ENCODE assay signal across 12 cellular contexts in the genomic region with DNA sequence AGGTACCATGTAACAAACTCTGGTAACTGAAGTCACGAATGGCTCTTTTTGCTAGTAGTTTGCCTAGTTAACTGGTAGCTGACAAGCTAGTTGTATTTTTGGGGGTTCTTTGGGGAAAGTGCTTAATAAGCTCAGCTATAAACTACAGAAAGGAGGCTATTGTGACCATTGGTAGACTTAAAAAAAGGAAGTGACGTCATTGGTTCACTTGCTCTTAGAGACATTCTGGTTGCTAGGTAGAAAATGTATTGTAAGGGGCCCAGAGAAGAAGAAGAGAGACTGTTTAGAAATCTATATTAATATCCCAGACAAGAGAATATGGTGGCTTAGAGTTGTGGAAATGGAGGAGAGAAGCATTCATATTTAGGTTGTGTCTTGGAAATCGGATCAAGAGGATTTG.
DNase-seq lines count a peak whose midpoint lies in the region; ATAC-seq, FAIRE-seq and TF ChIP-seq lines count a peak whose summit lies in the region.
"Had no signal": no experiment of that assay in that cellular context is flagged by ENCODE, and none has a peak within 500 bp of the region (broad histone marks: within the 10 kb centered on the region; RNA-seq: fewer than 3 reads in every experiment).

No MANE protein-coding gene starts in this region.

- in situ Hi-C loops in K562 (cut with MboI) = no loop called here
- in situ Hi-C loops in mammary epithelial cell (cut with MboI; ENCODE audit: low sequenced_read_pairs in 2 of 2) = no loop called here

- no peak overlapping the region for H3K4me2 ChIP-seq in K562 (ENCODE audit: insufficient read depth, low read length)
- no peak overlapping the region for H3K4me2 ChIP-seq in mammary epithelial cell (ENCODE audit: insufficient read depth, low read depth, low read length)

- no peak overlapping the region for H2AFZ ChIP-seq in K562 (ENCODE audit: low read depth, low read length)
- H2AFZ ChIP-seq in mammary epithelial cell (ENCODE audit: low read depth, low read length) = no peak overlapping the region

- H3K36me3 ChIP-seq in K562 (ENCODE audit: control insufficient read depth, insufficient read depth, low read length) = no peaks in the 10 kb centered on the region
- no peaks in the 10 kb centered on the region for H3K36me3 ChIP-seq in mammary epithelial cell (ENCODE audit: insufficient read depth, low read length)
- no peaks in the 10 kb centered on the region for H3K36me3 ChIP-seq in spleen

- POLR2A ChIA-PET in K562 (lab: Yijun Ruan, JAX) = no interaction called here

- H3K4me1 ChIP-seq in K562 (replicated peaks in 1 of 2; ENCODE audit: control insufficient read depth in 2 of 2, insufficient read depth in 2 of 2, low read length in 2 of 2) (no peaks in the 10 kb centered on the region), mammary epithelial cell (ENCODE audit: insufficient read depth, low read length) (no peaks in the 10 kb centered on the region), spleen (no peaks in the 10 kb centered on the region)

- H3K4me3 ChIP-seq in K562 (no peak overlapping the region), mammary epithelial cell (replicated peaks in 1 of 3; ENCODE audit: insufficient read depth in 1 of 3, low read depth in 2 of 3, low read length in 3 of 3) (no peak overlapping the region), spleen (no peak overlapping the region)

- H3K27me3 ChIP-seq in K562 (ENCODE audit: control insufficient read depth in 2 of 2, insufficient read depth in 2 of 2, low read length in 2 of 2) = no peaks in the 10 kb centered on the region
- no peaks in the 10 kb centered on the region for H3K27me3 ChIP-seq in mammary epithelial cell (ENCODE audit: insufficient read depth, low read length)
- no peaks in the 10 kb centered on the region for H3K27me3 ChIP-seq in spleen (replicated peaks in 1 of 7)

- no peak for TF ChIP-seq EP300 in K562 (IDR thresholded peaks at IDR 0.05; ENCODE audit: low read length)

- BruUV-seq in K562 (replicated peaks; lab: Mats Ljungman, UMichigan) = no TSS peak
- no TSS peak for BruUV-seq in mammary epithelial cell (replicated peaks; lab: Mats Ljungman, UMichigan)

- CTCF ChIA-PET in K562 (lab: Yijun Ruan, JAX; ENCODE audit: low intra/inter-chr PET ratio) = no interaction called here
- CTCF ChIA-PET in mammary epithelial cell (lab: Charles Lee; ENCODE audit: low non-redundant PET) = no interaction called here

- dilution Hi-C loops in mammary epithelial cell (cut with HindIII; ENCODE audit: low sequenced_read_pairs) = no loop called here

- H3K9ac ChIP-seq in K562 (ENCODE audit: insufficient read depth in 1 of 2, low read depth in 2 of 2, low read length in 2 of 2) = no peak overlapping the region
- no peak overlapping the region for H3K9ac ChIP-seq in mammary epithelial cell (ENCODE audit: insufficient read depth, low read length)

- no peak for TF ChIP-seq RAD21 in K562 (CRISPR knock-in tag; conservative IDR thresholded peaks at IDR 0.05 in 1 of 2, IDR thresholded peaks at IDR 0.05 in 1 of 2)

- no peak for FAIRE-seq in K562 (lab: Jason Lieb, UNC)
- FAIRE-seq: A204.1 had no signal

- H4K20me1 ChIP-seq in K562 (replicated peaks; ENCODE audit: control insufficient read depth, insufficient read depth, low read length) (no peaks in the 10 kb centered on the region), mammary epithelial cell (ENCODE audit: insufficient read depth, low read length) (no peaks in the 10 kb centered on the region)

- no peaks in the 10 kb centered on the region for H3K9me1 ChIP-seq in K562 (ENCODE audit: control insufficient read depth, insufficient read depth, low read length)

- TF ChIP-seq CTCF in K562 (IDR thresholded peaks at IDR 0.05 in 2 of 3, conservative IDR thresholded peaks at IDR 0.05 in 1 of 3; ENCODE audit: insufficient read depth in 2 of 3, low read depth in 1 of 3, low read length in 3 of 3) = no peak
- no peak for TF ChIP-seq CTCF in mammary epithelial cell (conservative IDR thresholded peaks at IDR 0.05 in 1 of 2, IDR thresholded peaks at IDR 0.05 in 1 of 2; ENCODE audit: extremely low read depth in 1 of 2, insufficient read depth in 1 of 2, low read depth in 1 of 2, low read length in 2 of 2)
- no peak for TF ChIP-seq CTCF in spleen (IDR thresholded peaks at IDR 0.05 in 8 of 11, conservative IDR thresholded peaks at IDR 0.05 in 3 of 11)

- WGBS in K562 (ENCODE audit: insufficient coverage, low coverage, missing lambda C conversion rate) = 0% methylated on average over 3 of the region's 3 CpGs
- 60% methylated on average over 3 of the region's 3 CpGs for WGBS in mammary epithelial cell (ENCODE audit: low coverage, missing lambda C conversion rate)
- 77 to 83% (median 81%) methylated on average over 3 of the region's 3 CpGs for WGBS in spleen, 5 donors

- H3K79me2 ChIP-seq in K562 (ENCODE audit: control insufficient read depth, insufficient read depth, low read length) (no peaks in the 10 kb centered on the region), mammary epithelial cell (ENCODE audit: insufficient read depth, low read length) (no peaks in the 10 kb centered on the region)

- DNase-seq in NCI-H1105 treated with DMSO at 0.1 percent for 48 hours (lab: John Stamatoyannopoulos, UW) (peak; percentile 8), NCI-H1105 (lab: John Stamatoyannopoulos, UW) (no peak), K562 (ENCODE audit: extremely low read depth in 1 of 4, low spot score in 3 of 4) (no peak), mammary epithelial cell (no peak), spleen (no peak)
- DNase-seq in activated CD4-positive, CD25-positive, alpha-beta regulatory T cell treated with anti-CD3 and anti-CD28 coated beads, Interleukin-2, amount 50 U/mL, for 72 hours = no peak
- DNase-seq: activated CD4-positive, alpha-beta memory T cell treated with anti-CD3 and anti-CD28 coated beads, Interleukin-2, amount 10 ng/mL, durations not matched to agents 7 days and 5 days; NCI-H526 treated with DMSO at 0.1 percent for 48 hours; T-helper 1 cell had no signal

- H3K27ac ChIP-seq in K562 (ENCODE audit: extremely low read depth, low read depth, low read length) (no peak overlapping the region), mammary epithelial cell (ENCODE audit: insufficient read depth, low read depth, low read length) (no peak overlapping the region), spleen (no peak overlapping the region)

- intact Hi-C loops in K562 (cut with micrococcal nuclease) (no loop called here), mammary epithelial cell (cut with micrococcal nuclease) (no loop called here), spleen (cut with DNase I; ENCODE audit: low total_unique reads) (no loop called here)

- peak; percentile 87 for ATAC-seq in GM21529 (IDR thresholded peaks at IDR 0.05; ENCODE audit: unreplicated experiment)
- peak; percentile 89 for ATAC-seq in HG03159 (IDR thresholded peaks at IDR 0.05; ENCODE audit: unreplicated experiment)
- no peak for ATAC-seq in K562

- H3K9me3 ChIP-seq in K562 (replicated peaks; ENCODE audit: control insufficient read depth, insufficient read depth, low read depth, low read length) = no peaks in the 10 kb centered on the region
- H3K9me3 ChIP-seq in mammary epithelial cell (replicated peaks; ENCODE audit: insufficient read depth, low read length) = no peaks in the 10 kb centered on the region
- H3K9me3 ChIP-seq in spleen = no peaks in the 10 kb centered on the region

- TF ChIP-seq POLR2A in K562 (conservative IDR thresholded peaks at IDR 0.05) (no peak), spleen (IDR thresholded peaks at IDR 0.05) (no peak)

TF ChIP-seq in K562, 482 proteins besides CTCF, POLR2A, EP300 and RAD21:
- TF ChIP-seq TAF7 (tag; IDR thresholded peaks at IDR 0.05) (no peak), ATF7 (IDR thresholded peaks at IDR 0.05) (peak; percentile 77; the same call in 1 of the 2 replicates), SPI1 (IDR thresholded peaks at IDR 0.05; ENCODE audit: borderline replicate concordance, low read depth, low read length) (0 out of 2 replicates have a peak, but pooled peaks have one; percentile 12), ATF1 (CRISPR knock-in tag; IDR thresholded peaks at IDR 0.05) (no peak), ATF1 (tag; IDR thresholded peaks at IDR 0.05) (peak; percentile 47)
- TF ChIP-seq, protein P1, sequence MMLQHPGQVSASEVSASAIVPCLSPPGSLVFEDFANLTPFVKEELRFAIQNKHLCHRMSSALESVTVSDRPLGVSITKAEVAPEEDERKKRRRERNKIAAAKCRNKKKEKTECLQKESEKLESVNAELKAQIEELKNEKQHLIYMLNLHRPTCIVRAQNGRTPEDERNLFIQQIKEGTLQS (IDR thresholded peaks at IDR 0.05) = peak; percentile 57
- TF ChIP-seq, protein P1 (CRISPR knock-in tag; conservative IDR thresholded peaks at IDR 0.05) = no peak
- TF ChIP-seq, protein P2, sequence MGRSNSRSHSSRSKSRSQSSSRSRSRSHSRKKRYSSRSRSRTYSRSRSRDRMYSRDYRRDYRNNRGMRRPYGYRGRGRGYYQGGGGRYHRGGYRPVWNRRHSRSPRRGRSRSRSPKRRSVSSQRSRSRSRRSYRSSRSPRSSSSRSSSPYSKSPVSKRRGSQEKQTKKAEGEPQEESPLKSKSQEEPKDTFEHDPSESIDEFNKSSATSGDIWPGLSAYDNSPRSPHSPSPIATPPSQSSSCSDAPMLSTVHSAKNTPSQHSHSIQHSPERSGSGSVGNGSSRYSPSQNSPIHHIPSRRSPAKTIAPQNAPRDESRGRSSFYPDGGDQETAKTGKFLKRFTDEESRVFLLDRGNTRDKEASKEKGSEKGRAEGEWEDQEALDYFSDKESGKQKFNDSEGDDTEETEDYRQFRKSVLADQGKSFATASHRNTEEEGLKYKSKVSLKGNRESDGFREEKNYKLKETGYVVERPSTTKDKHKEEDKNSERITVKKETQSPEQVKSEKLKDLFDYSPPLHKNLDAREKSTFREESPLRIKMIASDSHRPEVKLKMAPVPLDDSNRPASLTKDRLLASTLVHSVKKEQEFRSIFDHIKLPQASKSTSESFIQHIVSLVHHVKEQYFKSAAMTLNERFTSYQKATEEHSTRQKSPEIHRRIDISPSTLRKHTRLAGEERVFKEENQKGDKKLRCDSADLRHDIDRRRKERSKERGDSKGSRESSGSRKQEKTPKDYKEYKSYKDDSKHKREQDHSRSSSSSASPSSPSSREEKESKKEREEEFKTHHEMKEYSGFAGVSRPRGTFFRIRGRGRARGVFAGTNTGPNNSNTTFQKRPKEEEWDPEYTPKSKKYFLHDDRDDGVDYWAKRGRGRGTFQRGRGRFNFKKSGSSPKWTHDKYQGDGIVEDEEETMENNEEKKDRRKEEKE (IDR thresholded peaks at IDR 0.05; ENCODE audit: borderline replicate concordance in 1 of 2, control insufficient read depth in 1 of 2, low read depth in 2 of 2, low read length in 1 of 2) = no peak
